Comparison of ENCODE assay signal across 10 cellular contexts in the genomic region with DNA sequence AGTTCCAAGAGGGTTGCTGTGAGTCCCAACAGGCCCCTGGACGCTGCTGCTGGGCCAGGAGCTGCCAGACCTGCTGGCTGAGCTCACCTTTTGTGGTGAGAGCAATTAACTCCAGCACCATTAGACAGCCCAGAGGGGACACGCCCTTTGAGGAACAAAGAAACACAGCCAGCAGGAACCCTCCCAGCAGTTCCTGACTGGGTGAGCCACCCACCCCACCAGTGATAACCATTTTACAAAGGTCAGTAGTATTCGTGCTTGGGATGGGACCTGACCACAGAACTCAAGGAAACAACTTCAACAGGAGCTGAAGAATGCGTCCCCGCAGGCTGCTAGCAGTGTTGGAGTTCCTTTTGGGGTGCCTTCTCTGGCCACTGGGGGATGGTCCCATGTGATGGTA. TPM values are rescaled to one million over a fixed set of nuclear protein-coding genes. Genes with fewer than 3 reads are reported as not detected.
DNase-seq lines count a peak whose midpoint lies in the region; TF ChIP-seq lines count a peak whose summit lies in the region.
"Had no signal": no experiment of that assay in that cellular context is flagged by ENCODE, and none has a peak within 500 bp of the region (broad histone marks: within the 10 kb centered on the region; RNA-seq: fewer than 3 reads in every experiment).

No MANE protein-coding gene starts in this region.

- H3K9me3 ChIP-seq in iPS-15b (ENCODE audit: control insufficient read depth, insufficient read depth, low read length) = no peaks in the 10 kb centered on the region
- H3K9me3 ChIP-seq in stomach = no peaks in the 10 kb centered on the region
- H3K9me3 ChIP-seq in prostate gland = no peaks in the 10 kb centered on the region

- TF ChIP-seq CTCF in stomach (IDR thresholded peaks at IDR 0.05) (no peak), prostate gland (IDR thresholded peaks at IDR 0.05) (peak in 1 of 4 experiments; percentile 1)

- no peak for TF ChIP-seq EP300 in stomach (IDR thresholded peaks at IDR 0.05)

- no peaks in the 10 kb centered on the region for H3K27me3 Mint-ChIP-seq in activated CD4-positive, alpha-beta T cell treated with anti-CD3 and anti-CD28 coated beads, Interleukin-2, amount 10 ng/mL, durations not matched to agents 7 days and 5 days

- peak overlapping the region; percentile 24 for H3K9ac ChIP-seq in iPS-15b (ENCODE audit: low read depth, low read length)

- POLR2A ChIA-PET in activated CD4-positive, alpha-beta T cell treated with anti-CD3 and anti-CD28 coated beads, Interleukin-2, amount 10 ng/mL, durations not matched to agents 7 days and 5 days (lab: Charles Lee) = no interaction called here

- H3K36me3 Mint-ChIP-seq in activated CD4-positive, alpha-beta T cell treated with anti-CD3 and anti-CD28 coated beads, Interleukin-2, amount 10 ng/mL, durations not matched to agents 7 days and 5 days (ENCODE audit: low read depth) = no peaks in the 10 kb centered on the region
- H3K36me3 Mint-ChIP-seq: IgD-negative memory B cell had no signal

- no peak for TF ChIP-seq POLR2A in stomach (IDR thresholded peaks at IDR 0.05)
- TF ChIP-seq POLR2A in prostate gland (IDR thresholded peaks at IDR 0.05) = no peak
- no peak for TF ChIP-seq POLR2A in erythroblast (IDR thresholded peaks at IDR 0.05; ENCODE audit: low read length)

- H3K27ac ChIP-seq in stomach (peak overlapping the region in 3 of 5 donors; percentile 45 to 71 (median 58)), prostate gland (no peak overlapping the region)

- no peak overlapping the region for H3K4me3 Mint-ChIP-seq in activated CD4-positive, alpha-beta T cell treated with anti-CD3 and anti-CD28 coated beads, Interleukin-2, amount 10 ng/mL, durations not matched to agents 7 days and 5 days
- H3K4me3 Mint-ChIP-seq: IgD-negative memory B cell had no signal

- intact Hi-C loops in stomach (cut with DNase I; ENCODE audit: low total_unique reads) = no loop called here
- intact Hi-C loops in prostate gland (cut with DNase I) = no loop called here

- no peaks in the 10 kb centered on the region for H3K9me3 Mint-ChIP-seq in activated CD4-positive, alpha-beta T cell treated with anti-CD3 and anti-CD28 coated beads, Interleukin-2, amount 10 ng/mL, durations not matched to agents 7 days and 5 days

- peaks cover 5% of the 10 kb centered on the region for H3K4me1 Mint-ChIP-seq in activated CD4-positive, alpha-beta T cell treated with anti-CD3 and anti-CD28 coated beads, Interleukin-2, amount 10 ng/mL, durations not matched to agents 7 days and 5 days

- no peak overlapping the region for H3K4me3 ChIP-seq in iPS-15b (ENCODE audit: low read depth, low read length)
- H3K4me3 ChIP-seq in stomach = no peak overlapping the region
- no peak overlapping the region for H3K4me3 ChIP-seq in prostate gland

- H3K27me3 ChIP-seq in iPS-15b (ENCODE audit: control insufficient read depth, insufficient read depth, low read length) (no peaks in the 10 kb centered on the region), stomach (no peaks in the 10 kb centered on the region), prostate gland (replicated peaks; ENCODE audit: insufficient read depth) (no peaks in the 10 kb centered on the region)

- H3K4me1 ChIP-seq in iPS-15b (ENCODE audit: control insufficient read depth, insufficient read depth, low read length) = peaks cover 16% of the 10 kb centered on the region
- peaks cover 7 to 38% (median 10%) of the 10 kb centered on the region in 4 donors for H3K4me1 ChIP-seq in stomach
- H3K4me1 ChIP-seq in prostate gland (replicated peaks) = no peaks in the 10 kb centered on the region

- H3K27ac Mint-ChIP-seq in activated CD4-positive, alpha-beta T cell treated with anti-CD3 and anti-CD28 coated beads, Interleukin-2, amount 10 ng/mL, durations not matched to agents 7 days and 5 days = no peak overlapping the region
- H3K27ac Mint-ChIP-seq: IgD-negative memory B cell had no signal

- 34 to 45% (median 36%) methylated on average over 5 of the region's 5 CpGs for WGBS in stomach, 5 donors
- 29% methylated on average over 5 of the region's 5 CpGs for WGBS in prostate gland

- CTCF ChIA-PET in activated CD4-positive, alpha-beta T cell treated with anti-CD3 and anti-CD28 coated beads, Interleukin-2, amount 10 ng/mL, durations not matched to agents 7 days and 5 days (lab: Charles Lee) = interaction anchor here (0.5 to 1.8 kb wide), 4 partner anchors 9 to 174 kb away, joined by 3 to 8 read pairs (median 4); no protein-coding TSS in a partner anchor

- DNase-seq in NCI-H2081 (lab: John Stamatoyannopoulos, UW) (peak; percentile 31 to 71), NCI-H2081 treated with DMSO at 0.1 percent for 48 hours (lab: John Stamatoyannopoulos, UW) (no peak), RPMI7951 (ENCODE audit: low read depth) (peak; percentile 56), stomach (peak; percentile 37), prostate gland (ENCODE audit: low spot score) (no peak), erythroblast (lab: John Stamatoyannopoulos, UW) (no peak)
- DNase-seq in activated CD4-positive, alpha-beta T cell treated with anti-CD3 and anti-CD28 coated beads, Interleukin-2, amount 10 ng/mL, durations not matched to agents 7 days and 5 days = no peak
- DNase-seq: cerebellar nuclear complex had no signal

- no peaks in the 10 kb centered on the region for H3K36me3 ChIP-seq in iPS-15b (ENCODE audit: control insufficient read depth, insufficient read depth, low read length)
- no peaks in the 10 kb centered on the region for H3K36me3 ChIP-seq in stomach
- H3K36me3 ChIP-seq in prostate gland = no peaks in the 10 kb centered on the region

RNA-seq across cellular contexts. Expression of gene AFAP1, which starts 38.8 kb away (rescaled TPM):
- 31.4 and 33.0 TPM in 2 replicates for total RNA-seq in RPMI7951 (2014; rRNA removed; shearing (Covaris generic))
- total RNA-seq in stomach = 10 to 100 TPM in 4 of 5 donors, 1 to 10 TPM in 1; 7.6 to 88.9 (median 22.2) TPM
- polyA plus RNA-seq in stomach = 1 to 10 TPM; 4.1 to 5.4 (median 5.3) TPM
- 10 to 100 TPM; 17.5 to 19.8 TPM for total RNA-seq in prostate gland
- total RNA-seq in activated CD4-positive, alpha-beta T cell treated with anti-CD3 and anti-CD28 coated beads, Interleukin-2, amount 10 ng/mL, durations not matched to agents 7 days and 5 days = 1 to 10 TPM; 7.1 to 7.9 TPM

Comparison
In these comparisons a context has a peak if more than half of its experiments do, and no peak if none do; other contexts are left out.
1. DNase-seq: peak in NCI-H2081 (2 of 2), RPMI7951 (single experiment) and stomach (single experiment); none in NCI-H2081 treated with DMSO at 0.1 percent for 48 hours (single experiment), prostate gland (single experiment), erythroblast (0 of 2) and activated CD4-positive, alpha-beta T cell treated with anti-CD3 and anti-CD28 coated beads, Interleukin-2, amount 10 ng/mL, durations not matched to agents 7 days and 5 days (single experiment).
2. H3K27ac ChIP-seq: peak in stomach (3 of 5); none in prostate gland (0 of 2).